1 cellular context compared by ENCODE assay signal in the genomic region with DNA sequence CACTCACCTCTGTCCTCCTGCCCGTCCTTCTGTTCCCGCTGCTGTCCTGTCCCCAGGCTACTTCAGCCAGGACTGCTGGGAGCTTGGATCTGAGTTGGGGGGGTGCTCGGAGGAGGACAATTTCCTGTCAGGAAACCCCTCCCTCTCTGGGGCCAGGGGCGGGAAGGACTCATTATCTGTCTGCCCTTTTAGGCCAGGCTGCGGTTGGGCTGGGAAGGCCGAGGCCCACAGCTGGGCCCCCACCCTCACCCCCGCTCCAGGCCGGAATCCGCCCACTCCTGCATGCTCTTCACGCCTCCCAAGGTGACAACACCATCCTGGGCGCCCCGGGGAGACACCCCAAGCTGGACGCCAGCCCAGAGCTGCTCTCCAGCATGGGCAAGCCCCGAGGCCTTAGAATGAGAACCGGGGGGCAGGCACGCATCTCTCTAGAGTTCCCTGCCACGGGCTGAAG.
TF ChIP-seq lines count a peak whose summit lies in the region.

A gene (minus strand): TSS at position 74 of the 454 bp plus-strand sequence. CDS start 6,362 bp downstream, outside the sequence.

TF ChIP-seq in H1, 55 proteins besides CTCF, POLR2A, EP300 and RAD21:
- no peak for TF ChIP-seq TAF1 (IDR thresholded peaks at IDR 0.05; ENCODE audit: low read depth, low read length)
- no peak for TF ChIP-seq PHF8 (conservative IDR thresholded peaks at IDR 0.05; ENCODE audit: low read depth, low read length)
- no peak for TF ChIP-seq SP1 (IDR thresholded peaks at IDR 0.05; ENCODE audit: low read depth, low read length)
- TF ChIP-seq MAFK (IDR thresholded peaks at IDR 0.05; ENCODE audit: low read depth, low read length): no peak
- no peak for TF ChIP-seq TEAD4 (IDR thresholded peaks at IDR 0.05; ENCODE audit: low read depth, low read length)
- no peak for TF ChIP-seq RXRA (IDR thresholded peaks at IDR 0.05; ENCODE audit: insufficient read depth, low read depth, low read length)
- TF ChIP-seq SP2 (IDR thresholded peaks at IDR 0.05; ENCODE audit: low read length): no peak
- TF ChIP-seq, protein P1, sequence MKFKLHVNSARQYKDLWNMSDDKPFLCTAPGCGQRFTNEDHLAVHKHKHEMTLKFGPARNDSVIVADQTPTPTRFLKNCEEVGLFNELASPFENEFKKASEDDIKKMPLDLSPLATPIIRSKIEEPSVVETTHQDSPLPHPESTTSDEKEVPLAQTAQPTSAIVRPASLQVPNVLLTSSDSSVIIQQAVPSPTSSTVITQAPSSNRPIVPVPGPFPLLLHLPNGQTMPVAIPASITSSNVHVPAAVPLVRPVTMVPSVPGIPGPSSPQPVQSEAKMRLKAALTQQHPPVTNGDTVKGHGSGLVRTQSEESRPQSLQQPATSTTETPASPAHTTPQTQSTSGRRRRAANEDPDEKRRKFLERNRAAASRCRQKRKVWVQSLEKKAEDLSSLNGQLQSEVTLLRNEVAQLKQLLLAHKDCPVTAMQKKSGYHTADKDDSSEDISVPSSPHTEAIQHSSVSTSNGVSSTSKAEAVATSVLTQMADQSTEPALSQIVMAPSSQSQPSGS (IDR thresholded peaks at IDR 0.05; ENCODE audit: low read length): no peak
- no peak for TF ChIP-seq TAF7 (optimal IDR thresholded peaks at IDR 0.05; ENCODE audit: borderline replicate concordance, low read depth, low read length)
- TF ChIP-seq CBX8 (IDR thresholded peaks at IDR 0.05; ENCODE audit: borderline replicate concordance, low read depth, low read length): no peak
- no peak for TF ChIP-seq CTBP2 (IDR thresholded peaks at IDR 0.05; ENCODE audit: borderline replicate concordance, insufficient read depth, insufficient read length, low read length)
- TF ChIP-seq RNF2 (IDR thresholded peaks at IDR 0.05; ENCODE audit: borderline replicate concordance, low read depth, low read length, missing control alignments, poor library complexity, severe bottlenecking): no peak
